In the genomic region with DNA sequence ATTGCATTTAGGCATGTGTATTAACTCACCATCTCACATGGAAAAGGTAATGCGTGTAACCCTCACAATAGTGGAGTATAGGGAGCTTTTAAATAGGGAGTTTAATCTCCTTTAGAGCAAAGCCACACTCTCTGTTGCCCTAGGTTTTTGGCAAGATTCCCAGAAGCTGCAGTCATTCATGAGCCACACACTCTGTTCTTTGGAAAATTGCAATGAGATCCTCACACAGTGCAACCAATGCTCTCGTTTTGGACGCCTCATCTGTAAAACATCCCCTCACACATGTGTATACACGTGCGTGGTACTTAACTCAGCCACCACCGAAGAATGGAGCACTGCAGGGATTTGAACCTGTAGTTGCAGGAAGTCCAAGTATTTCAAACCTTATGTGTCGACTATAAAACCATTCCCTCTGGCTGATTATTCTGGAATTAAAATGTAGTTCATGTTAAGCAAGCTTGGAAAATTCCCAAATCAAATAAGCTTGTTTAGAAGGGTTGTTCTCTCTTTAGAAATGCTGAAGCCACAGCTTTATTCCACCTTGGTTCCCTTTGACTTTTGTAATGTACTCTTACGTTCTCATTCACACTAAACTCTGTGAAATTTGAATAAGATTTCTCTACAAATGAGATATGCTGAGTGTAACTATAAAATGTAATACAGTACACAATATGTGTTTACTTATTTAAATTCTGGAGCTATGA, we compare ENCODE assay signal across 9 cellular contexts.
DNase-seq lines count a peak whose midpoint lies in the region; FAIRE-seq and TF ChIP-seq lines count a peak whose summit lies in the region.
"Had no signal": no experiment of that assay in that cellular context is flagged by ENCODE, and none has a peak within 500 bp of the region (broad histone marks: within the 10 kb centered on the region; RNA-seq: fewer than 3 reads in every experiment).

No MANE protein-coding gene starts in this region.

- DNase-seq in HT-29 (ENCODE audit: low spot score) (peak; percentile 70), NCI-H446 treated with DMSO at 0.1 percent for 48 hours (lab: John Stamatoyannopoulos, UW) (peak; percentile 93), cerebellar cortex (ENCODE audit: low spot score) (peak; percentile 71), retinal pigment epithelial cell (ENCODE audit: low read depth) (peak; percentile 91), GM12892 (ENCODE audit: insufficient read length) (no peak), DMS114 treated with DMSO at 0.1 percent for 48 hours (lab: John Stamatoyannopoulos, UW; ENCODE audit: unreplicated experiment) (no peak), T-helper 1 cell (no peak)
- DNase-seq in stimulated activated CD8-positive, alpha-beta memory T cell treated with anti-CD3 and anti-CD28 coated beads, Interleukin-4, amount 100 ng/mL, for 48 hours: no peak
- DNase-seq: MV-4-11 had no signal

- no peak for FAIRE-seq in GM12892 (lab: Jason Lieb, UNC)

- TF ChIP-seq CTCF in retinal pigment epithelial cell (conservative IDR thresholded peaks at IDR 0.05; ENCODE audit: low read depth, low read length): no peak

- no peak for TF ChIP-seq POLR2A in GM12892 (IDR thresholded peaks at IDR 0.05; ENCODE audit: low read depth, low read length)

- no peak overlapping the region for H3K4me3 ChIP-seq in retinal pigment epithelial cell (ENCODE audit: low read length)

Comparison
In these comparisons a context has a peak if more than half of its experiments do, and no peak if none do; other contexts are left out.
1. DNase-seq: peak in HT-29 (single experiment), NCI-H446 treated with DMSO at 0.1 percent for 48 hours (single experiment), cerebellar cortex (single experiment) and retinal pigment epithelial cell (single experiment); none in GM12892 (single experiment), DMS114 treated with DMSO at 0.1 percent for 48 hours (single experiment), T-helper 1 cell (0 of 5) and stimulated activated CD8-positive, alpha-beta memory T cell treated with anti-CD3 and anti-CD28 coated beads, Interleukin-4, amount 100 ng/mL, for 48 hours (single experiment).